Comparison of ENCODE assay signal across 16 cellular contexts in genomic region chr5:10520716-10521115, GRCh38. TPM values are rescaled to one million over a fixed set of nuclear protein-coding genes. Genes with fewer than 3 reads are reported as not detected.
DNase-seq lines count a peak whose midpoint lies in the region; ATAC-seq, FAIRE-seq and TF ChIP-seq lines count a peak whose summit lies in the region.
"Had no signal": no experiment of that assay in that cellular context is flagged by ENCODE, and none has a peak within 500 bp of the region (broad histone marks: within the 10 kb centered on the region; RNA-seq: fewer than 3 reads in every experiment).

No MANE protein-coding gene starts in this region.

- peaks cover 1% of the 10 kb centered on the region for H3K36me3 Mint-ChIP-seq in astrocyte (ENCODE audit: low read depth, unreplicated experiment)
- no peaks in the 10 kb centered on the region for H3K36me3 Mint-ChIP-seq in osteocyte (ENCODE audit: unreplicated experiment)
- no peaks in the 10 kb centered on the region for H3K36me3 Mint-ChIP-seq in activated CD8-positive, alpha-beta memory T cell treated with anti-CD3 and anti-CD28 coated beads, Interleukin-2, amount 10 ng/mL, durations not matched to agents 7 days and 5 days

- FAIRE-seq in astrocyte (lab: Jason Lieb, UNC), result no peak

- no peak overlapping the region for H3K4me2 ChIP-seq in astrocyte (ENCODE audit: low read length)

- TF ChIP-seq CTCF in astrocyte (IDR thresholded peaks at IDR 0.05; ENCODE audit: insufficient read depth, low read depth, low read length), result no peak
- TF ChIP-seq CTCF in osteocyte (IDR thresholded peaks at IDR 0.05), result no peak

- no peaks in the 10 kb centered on the region for H3K27me3 Mint-ChIP-seq in astrocyte (ENCODE audit: low read depth, unreplicated experiment)
- no peaks in the 10 kb centered on the region for H3K27me3 Mint-ChIP-seq in osteocyte (ENCODE audit: unreplicated experiment)
- peaks cover 9% of the 10 kb centered on the region for H3K27me3 Mint-ChIP-seq in activated CD8-positive, alpha-beta memory T cell treated with anti-CD3 and anti-CD28 coated beads, Interleukin-2, amount 10 ng/mL, durations not matched to agents 7 days and 5 days

- H3K27ac Mint-ChIP-seq in astrocyte (ENCODE audit: unreplicated experiment) (no peak overlapping the region), osteocyte (ENCODE audit: unreplicated experiment) (peak overlapping the region; percentile 50)
- H3K27ac Mint-ChIP-seq in activated CD8-positive, alpha-beta memory T cell treated with anti-CD3 and anti-CD28 coated beads, Interleukin-2, amount 10 ng/mL, durations not matched to agents 7 days and 5 days, result no peak overlapping the region

- no peak overlapping the region for H3K4me3 ChIP-seq in astrocyte (ENCODE audit: insufficient read depth, low read depth, low read length)
- H3K4me3 ChIP-seq: HAP-1 had no signal

- peak; percentile 38 for DNase-seq in HS-27A (ENCODE audit: low read depth)
- peak; percentile 25 for DNase-seq in astrocyte (ENCODE audit: low read depth)
- peak; percentile 68 for DNase-seq in fibroblast of peridontal ligament (ENCODE audit: extremely low read depth)
- no peak for DNase-seq in osteocyte (ENCODE audit: extremely low spot score, unreplicated experiment)
- no peak for DNase-seq in activated CD4-positive, CD25-positive, alpha-beta regulatory T cell treated with anti-CD3 and anti-CD28 coated beads, Interleukin-2, amount 50 U/mL, for 72 hours
- DNase-seq in left ventricle myocardium superior, result no peak
- no peak for DNase-seq in activated CD8-positive, alpha-beta memory T cell treated with anti-CD3 and anti-CD28 coated beads, Interleukin-2, amount 10 ng/mL, durations not matched to agents 7 days and 5 days
- DNase-seq: DMS79 treated with DMSO at 0.1 percent for 48 hours, GDM1, KBM-7, NCI-H187, NCI-H2227 treated with DMSO at 0.1 percent for 48 hours, NCI-H510A treated with DMSO at 0.1 percent for 48 hours, Right ventricle myocardium superior had no signal

- H3K36me3 ChIP-seq in astrocyte (ENCODE audit: insufficient read depth, low read length), result no peaks in the 10 kb centered on the region
- H3K36me3 ChIP-seq: HAP-1 had no signal

- H3K27me3 ChIP-seq in astrocyte (ENCODE audit: insufficient read depth, low read length), result no peaks in the 10 kb centered on the region

- CTCF ChIA-PET in activated CD8-positive, alpha-beta memory T cell treated with anti-CD3 and anti-CD28 coated beads, Interleukin-2, amount 10 ng/mL, durations not matched to agents 7 days and 5 days (lab: Charles Lee), result no interaction called here

- H3K4me3 Mint-ChIP-seq in astrocyte (ENCODE audit: unreplicated experiment), result no peak overlapping the region
- no peak overlapping the region for H3K4me3 Mint-ChIP-seq in osteocyte (ENCODE audit: unreplicated experiment)
- no peak overlapping the region for H3K4me3 Mint-ChIP-seq in activated CD8-positive, alpha-beta memory T cell treated with anti-CD3 and anti-CD28 coated beads, Interleukin-2, amount 10 ng/mL, durations not matched to agents 7 days and 5 days

- no peaks in the 10 kb centered on the region for H3K79me2 ChIP-seq in astrocyte (ENCODE audit: insufficient read depth, low read length)

- peaks cover 21% of the 10 kb centered on the region for H3K4me1 Mint-ChIP-seq in astrocyte (ENCODE audit: low read depth, unreplicated experiment)
- peaks cover 46% of the 10 kb centered on the region for H3K4me1 Mint-ChIP-seq in osteocyte (ENCODE audit: unreplicated experiment)
- no peaks in the 10 kb centered on the region for H3K4me1 Mint-ChIP-seq in activated CD8-positive, alpha-beta memory T cell treated with anti-CD3 and anti-CD28 coated beads, Interleukin-2, amount 10 ng/mL, durations not matched to agents 7 days and 5 days

- intact Hi-C loops in left ventricle myocardium superior (cut with micrococcal nuclease), result no loop called here

- no peak overlapping the region for H2AFZ ChIP-seq in astrocyte (ENCODE audit: low read depth, low read length)

- H3K4me1 ChIP-seq in astrocyte (ENCODE audit: insufficient read depth, low read length), result peaks cover 16% of the 10 kb centered on the region
- H3K4me1 ChIP-seq: HAP-1 had no signal

- H3K9ac ChIP-seq in astrocyte (ENCODE audit: low read length), result no peak overlapping the region

- H3K9me3 Mint-ChIP-seq in astrocyte (ENCODE audit: unreplicated experiment) (peaks cover 6% of the 10 kb centered on the region), osteocyte (ENCODE audit: unreplicated experiment) (no peaks in the 10 kb centered on the region)
- H3K9me3 Mint-ChIP-seq in activated CD8-positive, alpha-beta memory T cell treated with anti-CD3 and anti-CD28 coated beads, Interleukin-2, amount 10 ng/mL, durations not matched to agents 7 days and 5 days (ENCODE audit: low read depth), result no peaks in the 10 kb centered on the region

- H3K27ac ChIP-seq in astrocyte (ENCODE audit: low read depth, low read length), result no peak overlapping the region
- H3K27ac ChIP-seq: C4-2B had no signal

- no peaks in the 10 kb centered on the region for H4K20me1 ChIP-seq in astrocyte (ENCODE audit: insufficient read depth, low read length)

- no peak for ATAC-seq in left ventricle myocardium superior
- ATAC-seq in activated CD8-positive, alpha-beta memory T cell treated with anti-CD3 and anti-CD28 coated beads, Interleukin-2, amount 10 ng/mL, durations not matched to agents 7 days and 5 days, result no peak

- peaks cover 3% of the 10 kb centered on the region for H3K9me3 ChIP-seq in astrocyte (ENCODE audit: insufficient read depth, low read depth, low read length)
- H3K9me3 ChIP-seq: HAP-1 had no signal

RNA-seq across cellular contexts. Expression of gene ANKRD33B, which starts 43.2 kb away (rescaled TPM):
- total RNA-seq in astrocyte (13.5 and 22.7 TPM in 2 replicates), osteocyte (0.83 and 0.94 TPM in 2 replicates), left ventricle myocardium superior (6.7 TPM)
- 10 to 100 TPM in 1 of 2 experiments, 1 to 10 TPM in 1; 6.8 to 13.8 TPM for total RNA-seq in activated CD8-positive, alpha-beta memory T cell treated with anti-CD3 and anti-CD28 coated beads, Interleukin-2, amount 10 ng/mL, durations not matched to agents 7 days and 5 days

Comparison
In these comparisons a context has a peak if more than half of its experiments do, and no peak if none do; other contexts are left out.
1. DNase-seq: peak in HS-27A (single experiment), astrocyte (single experiment) and fibroblast of peridontal ligament (single experiment); none in osteocyte (single experiment), activated CD4-positive, CD25-positive, alpha-beta regulatory T cell treated with anti-CD3 and anti-CD28 coated beads, Interleukin-2, amount 50 U/mL, for 72 hours (single experiment), left ventricle myocardium superior (single experiment) and activated CD8-positive, alpha-beta memory T cell treated with anti-CD3 and anti-CD28 coated beads, Interleukin-2, amount 10 ng/mL, durations not matched to agents 7 days and 5 days (single experiment).